Comparison of ENCODE assay signal across 8 cellular contexts in genomic region chr12:116434155-116435065, GRCh38.
DNase-seq lines count a peak whose midpoint lies in the region; ATAC-seq and TF ChIP-seq lines count a peak whose summit lies in the region.

No MANE protein-coding gene starts in this region.

- no peaks in the 10 kb centered on the region for H4K20me1 ChIP-seq in PC-9 (ENCODE audit: insufficient read depth)

- H3K9me2 ChIP-seq in PC-9 (ENCODE audit: insufficient read depth): no peaks in the 10 kb centered on the region

- H3K27ac ChIP-seq in PC-9 (peak overlapping the region; percentile 80), esophagus squamous epithelium (peak overlapping the region; percentile 35 to 86 (median 74))

- H3K27ac Mint-ChIP-seq in Calu3 (ENCODE audit: unreplicated experiment): no peak overlapping the region
- peak overlapping the region in 4 of 6 donors; percentile 7 to 70 (median 24) for H3K27ac Mint-ChIP-seq in naive B cell
- no peak overlapping the region for H3K27ac Mint-ChIP-seq in activated naive CD4-positive, alpha-beta T cell treated with anti-CD3 and anti-CD28 coated beads for 36 hours

- H3K9me3 Mint-ChIP-seq in Calu3 (ENCODE audit: low read depth, unreplicated experiment) (no peaks in the 10 kb centered on the region), naive B cell (peaks cover 0 to 1% (median 0%) of the 10 kb centered on the region in 7 donors)
- no peaks in the 10 kb centered on the region for H3K9me3 Mint-ChIP-seq in activated naive CD4-positive, alpha-beta T cell treated with anti-CD3 and anti-CD28 coated beads for 36 hours

- H3K4me1 ChIP-seq in PC-9 (replicated peaks; ENCODE audit: insufficient read depth): peaks cover 24% of the 10 kb centered on the region
- peaks cover 11 to 23% (median 13%) of the 10 kb centered on the region in 3 donors for H3K4me1 ChIP-seq in esophagus squamous epithelium

- H3K9me3 ChIP-seq in PC-9 (ENCODE audit: insufficient read depth, low read depth) (no peaks in the 10 kb centered on the region), esophagus squamous epithelium (no peaks in the 10 kb centered on the region)

- no peaks in the 10 kb centered on the region for H3K36me3 Mint-ChIP-seq in Calu3 (ENCODE audit: insufficient read depth, unreplicated experiment)
- no peaks in the 10 kb centered on the region for H3K36me3 Mint-ChIP-seq in naive B cell
- no peaks in the 10 kb centered on the region for H3K36me3 Mint-ChIP-seq in activated naive CD4-positive, alpha-beta T cell treated with anti-CD3 and anti-CD28 coated beads for 36 hours (ENCODE audit: low read depth)

- H3K4me3 Mint-ChIP-seq in Calu3 (ENCODE audit: low read depth, unreplicated experiment) (no peak overlapping the region), naive B cell (peak overlapping the region in 1 of 8 donors; percentile 44)
- no peak overlapping the region for H3K4me3 Mint-ChIP-seq in activated naive CD4-positive, alpha-beta T cell treated with anti-CD3 and anti-CD28 coated beads for 36 hours

- WGBS in esophagus squamous epithelium, 2 donors: 14 to 16% methylated on average over 7 to 14 of the region's 17 CpGs

- no peaks in the 10 kb centered on the region for H3K79me2 ChIP-seq in PC-9 (ENCODE audit: low read depth)

- H3K4me2 ChIP-seq in PC-9: peak overlapping the region; percentile 79

- no peaks in the 10 kb centered on the region for H3K36me3 ChIP-seq in PC-9 (ENCODE audit: low read depth)
- no peaks in the 10 kb centered on the region for H3K36me3 ChIP-seq in esophagus squamous epithelium

- no peak for TF ChIP-seq POLR2A in esophagus squamous epithelium (IDR thresholded peaks at IDR 0.05)

- TF ChIP-seq CTCF in Calu3 (IDR thresholded peaks at IDR 0.05; ENCODE audit: unreplicated experiment): no peak
- no peak for TF ChIP-seq CTCF in PC-9 (conservative IDR thresholded peaks at IDR 0.05)
- TF ChIP-seq CTCF in esophagus squamous epithelium (IDR thresholded peaks at IDR 0.05): no peak

- peak; percentile 81 for DNase-seq in Calu3
- DNase-seq in PC-9: peak; percentile 94
- DNase-seq in esophagus squamous epithelium (lab: John Stamatoyannopoulos, UW): no peak
- DNase-seq in naive B cell: no peak
- no peak for DNase-seq in stimulated activated CD4-positive, alpha-beta T cell treated with anti-CD3 and anti-CD28 coated beads, Interleukin-1b, Interleukin-23, amount 100 ng/mL, for 48 hours
- no peak for DNase-seq in activated naive CD4-positive, alpha-beta T cell treated with anti-CD3 and anti-CD28 coated beads for 36 hours

- H2AFZ ChIP-seq in PC-9: no peak overlapping the region

- H3K4me3 ChIP-seq in PC-9 (peak overlapping the region; percentile 42; the same call in 1 of the 2 replicates), esophagus squamous epithelium (peak overlapping the region in 3 of 4 donors; percentile 22 to 54 (median 25))

- ATAC-seq in naive B cell (ENCODE audit: low read depth in 2 of 2) (no peak), HG03432 (IDR thresholded peaks at IDR 0.05; ENCODE audit: unreplicated experiment) (no peak), HG03025 (IDR thresholded peaks at IDR 0.05; ENCODE audit: low FRiP score, unreplicated experiment) (no peak)

- H3F3A ChIP-seq in PC-9 (ENCODE audit: insufficient read depth, low read depth): peaks cover 29% of the 10 kb centered on the region

- intact Hi-C loops in Calu3 (cut with micrococcal nuclease; ENCODE audit: unreplicated experiment) (loop anchor here (5.0 to 10.0 kb wide), 3 partner anchors 58 to 160 kb away; no protein-coding TSS in a partner anchor), PC-9 (cut with micrococcal nuclease; ENCODE audit: unreplicated experiment) (loop anchor here (1.0 to 2.0 kb wide), 6 partner anchors 8 to 157 kb away; partner anchors contain the start of genes MAP1LC3B2 and MED13L), esophagus squamous epithelium (cut with DNase I) (no loop called here)
- intact Hi-C loops in activated naive CD4-positive, alpha-beta T cell treated with anti-CD3 and anti-CD28 coated beads for 36 hours (cut with micrococcal nuclease): no loop called here

- BruUV-seq in Calu3 (replicated peaks; lab: Mats Ljungman, UMichigan) (no TSS peak), PC-9 (replicated peaks; lab: Mats Ljungman, UMichigan) (no TSS peak)

- POLR2A ChIA-PET in PC-9 (lab: Charles Lee; ENCODE audit: unreplicated experiment): interaction anchor here (0.5 to 1.1 kb wide), 4 partner anchors 20 to 278 kb away, joined by 3 to 36 read pairs (median 6); no protein-coding TSS in a partner anchor

- CTCF ChIA-PET in Calu3 (lab: Charles Lee): interaction anchor here (0.7 to 1.3 kb wide), 4 partner anchors 10 to 355 kb away, joined by 3 to 5 read pairs (median 4); no protein-coding TSS in a partner anchor
- CTCF ChIA-PET in PC-9 (lab: Charles Lee): interaction anchor here (0.6 to 1.1 kb wide), 8 partner anchors 149 to 424 kb away, joined by 3 to 7 read pairs (median 4); no protein-coding TSS in a partner anchor
- CTCF ChIA-PET in activated naive CD4-positive, alpha-beta T cell treated with anti-CD3 and anti-CD28 coated beads for 36 hours (lab: Charles Lee): no interaction called here

- H3K4me1 Mint-ChIP-seq in Calu3 (ENCODE audit: low read depth, unreplicated experiment): no peaks in the 10 kb centered on the region
- peaks cover 0 to 8% (median 4%) of the 10 kb centered on the region in 3 donors for H3K4me1 Mint-ChIP-seq in naive B cell
- peaks cover 4% of the 10 kb centered on the region for H3K4me1 Mint-ChIP-seq in activated naive CD4-positive, alpha-beta T cell treated with anti-CD3 and anti-CD28 coated beads for 36 hours (ENCODE audit: low read depth)

- H3K27me3 Mint-ChIP-seq in Calu3 (ENCODE audit: unreplicated experiment): peaks cover 24% of the 10 kb centered on the region
- peaks cover 0 to 9% (median 0%) of the 10 kb centered on the region in 3 donors for H3K27me3 Mint-ChIP-seq in naive B cell
- H3K27me3 Mint-ChIP-seq in activated naive CD4-positive, alpha-beta T cell treated with anti-CD3 and anti-CD28 coated beads for 36 hours (ENCODE audit: low read depth): no peaks in the 10 kb centered on the region

- no peaks in the 10 kb centered on the region for H3K27me3 ChIP-seq in PC-9 (ENCODE audit: insufficient read depth, low read depth)
- no peaks in the 10 kb centered on the region for H3K27me3 ChIP-seq in esophagus squamous epithelium

Comparison
In these comparisons a context has a peak if more than half of its experiments do, and no peak if none do; other contexts are left out.
1. DNase-seq: peak in Calu3 (single experiment) and PC-9 (2 of 2); none in esophagus squamous epithelium (single experiment), naive B cell (single experiment), stimulated activated CD4-positive, alpha-beta T cell treated with anti-CD3 and anti-CD28 coated beads, Interleukin-1b, Interleukin-23, amount 100 ng/mL, for 48 hours (single experiment) and activated naive CD4-positive, alpha-beta T cell treated with anti-CD3 and anti-CD28 coated beads for 36 hours (single experiment).
2. H3K27ac Mint-ChIP-seq: peak in naive B cell (4 of 6); none in Calu3 (single experiment) and activated naive CD4-positive, alpha-beta T cell treated with anti-CD3 and anti-CD28 coated beads for 36 hours (single experiment).
3. intact Hi-C loops: an anchor here in Calu3 (5.0 to 10.0 kb wide) and PC-9 (1.0 to 2.0 kb wide); none called in esophagus squamous epithelium and activated naive CD4-positive, alpha-beta T cell treated with anti-CD3 and anti-CD28 coated beads for 36 hours.